Comparison of ENCODE assay signal across 28 cellular contexts in genomic region chr6:26254666-26255176, GRCh38.
DNase-seq lines count a peak whose midpoint lies in the region; ATAC-seq, FAIRE-seq and TF ChIP-seq lines count a peak whose summit lies in the region.
"Had no signal": no experiment of that assay in that cellular context is flagged by ENCODE, and none has a peak within 500 bp of the region (broad histone marks: within the 10 kb centered on the region; RNA-seq: fewer than 3 reads in every experiment).

No MANE protein-coding gene starts in this region.

- no peaks in the 10 kb centered on the region for H3K9me3 ChIP-seq in KOPT-K1 (ENCODE audit: insufficient read depth, low read length, poor library complexity, severe bottlenecking)
- H3K9me3 ChIP-seq in K562 (replicated peaks; ENCODE audit: control insufficient read depth, insufficient read depth, low read depth, low read length) = no peaks in the 10 kb centered on the region
- no peaks in the 10 kb centered on the region for H3K9me3 ChIP-seq in thymus (ENCODE audit: control insufficient read depth)
- H3K9me3 ChIP-seq: breast epithelium, SJCRH30 had no signal

- H3K9me3 Mint-ChIP-seq in activated naive CD8-positive, alpha-beta T cell treated with anti-CD3 and anti-CD28 coated beads, Interleukin-2, amount 10 ng/mL, durations not matched to agents 7 days and 5 days = no peaks in the 10 kb centered on the region
- no peaks in the 10 kb centered on the region for H3K9me3 Mint-ChIP-seq in activated naive CD8-positive, alpha-beta T cell treated with anti-CD3 and anti-CD28 coated beads for 36 hours
- H3K9me3 Mint-ChIP-seq in stimulated activated naive CD8-positive, alpha-beta T cell treated with anti-CD3 and anti-CD28 coated beads, Interleukin-15, amount 100 ng/mL, for 72 hours = no peaks in the 10 kb centered on the region
- H3K9me3 Mint-ChIP-seq: activated naive CD4-positive, alpha-beta T cell treated with anti-CD3 and anti-CD28 coated beads, Interleukin-2, amount 50 U/mL, for 24 hours; stimulated activated naive CD8-positive, alpha-beta T cell treated with anti-CD3 and anti-CD28 coated beads, Interleukin-15, Interleukin-2, amounts not matched to agents 100 ng/mL and 50 ng/mL, for 24 hours had no signal

- H3K4me2 ChIP-seq in K562 (ENCODE audit: insufficient read depth, low read length) = peak overlapping the region; percentile 51; the same call in 1 of the 2 replicates

- no peak for TF ChIP-seq RAD21 in K562 (CRISPR knock-in tag; conservative IDR thresholded peaks at IDR 0.05 in 1 of 2, IDR thresholded peaks at IDR 0.05 in 1 of 2)

- no TSS peak for BruUV-seq in K562 (replicated peaks; lab: Mats Ljungman, UMichigan)

- 53% methylated on average over 4 of the region's 4 CpGs for WGBS in K562 (ENCODE audit: insufficient coverage, low coverage, missing lambda C conversion rate)
- 87% methylated on average over 4 of the region's 4 CpGs for WGBS in thymus

- H3K4me1 Mint-ChIP-seq in activated naive CD8-positive, alpha-beta T cell treated with anti-CD3 and anti-CD28 coated beads, Interleukin-2, amount 10 ng/mL, durations not matched to agents 7 days and 5 days = peaks cover 12% of the 10 kb centered on the region
- peaks cover 29% of the 10 kb centered on the region for H3K4me1 Mint-ChIP-seq in activated naive CD8-positive, alpha-beta T cell treated with anti-CD3 and anti-CD28 coated beads for 36 hours
- H3K4me1 Mint-ChIP-seq in stimulated activated naive CD8-positive, alpha-beta T cell treated with anti-CD3 and anti-CD28 coated beads, Interleukin-15, amount 100 ng/mL, for 72 hours = peaks cover 41% of the 10 kb centered on the region

- H3K79me2 ChIP-seq in K562 (ENCODE audit: control insufficient read depth, insufficient read depth, low read length) = peaks cover 36% of the 10 kb centered on the region

- POLR2A ChIA-PET in activated naive CD8-positive, alpha-beta T cell treated with anti-CD3 and anti-CD28 coated beads, Interleukin-2, amount 10 ng/mL, durations not matched to agents 7 days and 5 days (lab: Charles Lee) = interaction anchor here (0.8 to 1.9 kb wide), 3 partner anchors 21 to 38 kb away, joined by 4 to 7 read pairs (median 5); a partner anchor contains a TSS
- POLR2A ChIA-PET in K562 (lab: Yijun Ruan, JAX) = interaction anchor here (0.8 to 10.2 kb wide), 10 partner anchors 12 to 221 kb away, joined by 3 to 94 read pairs (median 6); a partner anchor contains a TSS

- peaks cover 5% of the 10 kb centered on the region for H3K36me3 Mint-ChIP-seq in activated naive CD8-positive, alpha-beta T cell treated with anti-CD3 and anti-CD28 coated beads, Interleukin-2, amount 10 ng/mL, durations not matched to agents 7 days and 5 days
- H3K36me3 Mint-ChIP-seq in activated naive CD8-positive, alpha-beta T cell treated with anti-CD3 and anti-CD28 coated beads for 36 hours = peaks cover 4% of the 10 kb centered on the region
- H3K36me3 Mint-ChIP-seq: activated naive CD4-positive, alpha-beta T cell treated with anti-CD3 and anti-CD28 coated beads, Interleukin-2, amount 50 U/mL, for 24 hours had no signal

- in situ Hi-C loops in K562 (cut with MboI) = no loop called here

- no peaks in the 10 kb centered on the region for H4K20me1 ChIP-seq in K562 (replicated peaks; ENCODE audit: control insufficient read depth, insufficient read depth, low read length)

- H2AFZ ChIP-seq in K562 (ENCODE audit: low read depth, low read length) = no peak overlapping the region

- peak overlapping the region; percentile 31 for H3K27ac ChIP-seq in KOPT-K1 (ENCODE audit: low read depth, low read length, poor library complexity, severe bottlenecking)
- no peak overlapping the region for H3K27ac ChIP-seq in K562 (ENCODE audit: extremely low read depth, low read depth, low read length)
- H3K27ac ChIP-seq in thymus (ENCODE audit: low read depth) = no peak overlapping the region
- H3K27ac ChIP-seq: breast epithelium, HL-60, SJCRH30 had no signal

- no peak for TF ChIP-seq EP300 in K562 (IDR thresholded peaks at IDR 0.05; ENCODE audit: low read length)

- ATAC-seq in activated naive CD8-positive, alpha-beta T cell treated with anti-CD3 and anti-CD28 coated beads, Interleukin-2, amount 10 ng/mL, durations not matched to agents 7 days and 5 days (ENCODE audit: low read depth) = no peak
- ATAC-seq in K562 = no peak
- ATAC-seq in HG03095 (IDR thresholded peaks at IDR 0.05; ENCODE audit: unreplicated experiment) = no peak
- no peak for ATAC-seq in stimulated activated naive CD8-positive, alpha-beta T cell treated with anti-CD3 and anti-CD28 coated beads, Interleukin-15, amount 100 ng/mL, for 72 hours
- ATAC-seq in GM18868 (IDR thresholded peaks at IDR 0.05; ENCODE audit: unreplicated experiment) = no peak
- ATAC-seq: left cardiac atrium, PC-3, right cardiac atrium, T-helper 17 cell had no signal

- no peak for DNase-seq in activated naive CD8-positive, alpha-beta T cell treated with anti-CD3 and anti-CD28 coated beads, Interleukin-2, amount 10 ng/mL, durations not matched to agents 7 days and 5 days
- no peak for DNase-seq in activated naive CD8-positive, alpha-beta T cell treated with anti-CD3 and anti-CD28 coated beads for 36 hours
- no peak for DNase-seq in K562 (ENCODE audit: extremely low read depth in 1 of 4, low spot score in 3 of 4)
- no peak for DNase-seq in stimulated activated naive CD8-positive, alpha-beta T cell treated with anti-CD3 and anti-CD28 coated beads, Interleukin-15, amount 100 ng/mL, for 72 hours
- DNase-seq: activated B cell treated with CpG ODN at 0.5 μM for 24 hours, AML-193, foreskin melanocyte, HCEC 1CT, KBM-7, left cardiac atrium, NCI-H1417, NCI-H524 treated with DMSO at 0.1 percent for 48 hours, occipital lobe, PC-3, right cardiac atrium, SJCRH30, T-helper 17 cell had no signal

- 0 out of 2 replicates have a peak, but pooled peaks have one; percentile 37 for TF ChIP-seq POLR2A in K562 (conservative IDR thresholded peaks at IDR 0.05)

- no peak overlapping the region for H3K9ac ChIP-seq in K562 (ENCODE audit: insufficient read depth in 1 of 2, low read depth in 2 of 2, low read length in 2 of 2)

- peak overlapping the region; percentile 10 for H3K27ac Mint-ChIP-seq in activated naive CD8-positive, alpha-beta T cell treated with anti-CD3 and anti-CD28 coated beads, Interleukin-2, amount 10 ng/mL, durations not matched to agents 7 days and 5 days
- H3K27ac Mint-ChIP-seq in activated naive CD8-positive, alpha-beta T cell treated with anti-CD3 and anti-CD28 coated beads for 36 hours = no peak overlapping the region
- H3K27ac Mint-ChIP-seq in stimulated activated naive CD8-positive, alpha-beta T cell treated with anti-CD3 and anti-CD28 coated beads, Interleukin-15, amount 100 ng/mL, for 72 hours = no peak overlapping the region
- H3K27ac Mint-ChIP-seq: activated B cell treated with CpG ODN at 0.5 μM for 24 hours; activated naive CD4-positive, alpha-beta T cell treated with anti-CD3 and anti-CD28 coated beads, Interleukin-2, amount 50 U/mL, for 24 hours; stimulated activated naive CD8-positive, alpha-beta T cell treated with anti-CD3 and anti-CD28 coated beads, Interleukin-15, Interleukin-2, amounts not matched to agents 100 ng/mL and 50 ng/mL, for 24 hours; T-helper 17 cell had no signal

- CTCF ChIA-PET in K562 (lab: Yijun Ruan, JAX; ENCODE audit: low intra/inter-chr PET ratio) = no interaction called here

- no peak for TF ChIP-seq CTCF in K562 (IDR thresholded peaks at IDR 0.05 in 2 of 3, conservative IDR thresholded peaks at IDR 0.05 in 1 of 3; ENCODE audit: insufficient read depth in 2 of 3, low read depth in 1 of 3, low read length in 3 of 3)

- H3K9me1 ChIP-seq in K562 (ENCODE audit: control insufficient read depth, insufficient read depth, low read length) = no peaks in the 10 kb centered on the region

- H3K27me3 ChIP-seq in K562 (ENCODE audit: control insufficient read depth in 2 of 2, insufficient read depth in 2 of 2, low read length in 2 of 2) (no peaks in the 10 kb centered on the region), thymus (ENCODE audit: control insufficient read depth, insufficient read depth) (no peaks in the 10 kb centered on the region)
- H3K27me3 ChIP-seq: SJCRH30 had no signal

- H3K36me3 ChIP-seq in KOPT-K1 (ENCODE audit: insufficient read depth, low read length) = no peaks in the 10 kb centered on the region
- no peaks in the 10 kb centered on the region for H3K36me3 ChIP-seq in K562 (ENCODE audit: control insufficient read depth, insufficient read depth, low read length)
- H3K36me3 ChIP-seq in thymus (ENCODE audit: control insufficient read depth, insufficient read depth) = peaks cover 10% of the 10 kb centered on the region
- H3K36me3 ChIP-seq: breast epithelium, SJCRH30 had no signal

- H3K4me3 ChIP-seq in K562 (0 out of 2 replicates have a peak overlapping the region, but pooled peaks have one; percentile 3), thymus (ENCODE audit: low read length) (peak overlapping the region; percentile 26)
- H3K4me3 ChIP-seq: breast epithelium, SJCRH30 had no signal

- no peak for FAIRE-seq in K562 (lab: Jason Lieb, UNC)
- FAIRE-seq: D721Med, endothelial cell of umbilical vein, G401.6 had no signal

- H3K4me1 ChIP-seq in K562 (replicated peaks in 1 of 2; ENCODE audit: control insufficient read depth in 2 of 2, insufficient read depth in 2 of 2, low read length in 2 of 2) (peaks cover 5 to 8% of the 10 kb centered on the region in 2 experiments; a peak in 3 of 5 replicates), thymus (ENCODE audit: control insufficient read depth, insufficient read depth, low read length) (peaks cover 5% of the 10 kb centered on the region)
- H3K4me1 ChIP-seq: breast epithelium, SJCRH30 had no signal

- peaks cover 2% of the 10 kb centered on the region for H3K27me3 Mint-ChIP-seq in activated naive CD8-positive, alpha-beta T cell treated with anti-CD3 and anti-CD28 coated beads, Interleukin-2, amount 10 ng/mL, durations not matched to agents 7 days and 5 days
- no peaks in the 10 kb centered on the region for H3K27me3 Mint-ChIP-seq in activated naive CD8-positive, alpha-beta T cell treated with anti-CD3 and anti-CD28 coated beads for 36 hours
- H3K27me3 Mint-ChIP-seq in stimulated activated naive CD8-positive, alpha-beta T cell treated with anti-CD3 and anti-CD28 coated beads, Interleukin-15, amount 100 ng/mL, for 72 hours = no peaks in the 10 kb centered on the region
- H3K27me3 Mint-ChIP-seq: activated B cell treated with CpG ODN at 0.5 μM for 24 hours; activated naive CD4-positive, alpha-beta T cell treated with anti-CD3 and anti-CD28 coated beads, Interleukin-2, amount 50 U/mL, for 24 hours; stimulated activated naive CD8-positive, alpha-beta T cell treated with anti-CD3 and anti-CD28 coated beads, Interleukin-15, Interleukin-2, amounts not matched to agents 100 ng/mL and 50 ng/mL, for 24 hours; T-helper 17 cell had no signal

- H3K4me3 Mint-ChIP-seq in activated naive CD8-positive, alpha-beta T cell treated with anti-CD3 and anti-CD28 coated beads, Interleukin-2, amount 10 ng/mL, durations not matched to agents 7 days and 5 days = peak overlapping the region; percentile 32
- H3K4me3 Mint-ChIP-seq in activated naive CD8-positive, alpha-beta T cell treated with anti-CD3 and anti-CD28 coated beads for 36 hours = no peak overlapping the region
- H3K4me3 Mint-ChIP-seq in stimulated activated naive CD8-positive, alpha-beta T cell treated with anti-CD3 and anti-CD28 coated beads, Interleukin-15, amount 100 ng/mL, for 72 hours = peak overlapping the region in 1 of 2 donors; percentile 38
- H3K4me3 Mint-ChIP-seq: activated B cell treated with CpG ODN at 0.5 μM for 24 hours; activated naive CD4-positive, alpha-beta T cell treated with anti-CD3 and anti-CD28 coated beads, Interleukin-2, amount 50 U/mL, for 24 hours; stimulated activated naive CD8-positive, alpha-beta T cell treated with anti-CD3 and anti-CD28 coated beads, Interleukin-15, Interleukin-2, amounts not matched to agents 100 ng/mL and 50 ng/mL, for 24 hours; T-helper 17 cell had no signal

- intact Hi-C loops in K562 (cut with micrococcal nuclease) = no loop called here
